ENCODE assay signal across 32 cellular contexts in genomic region chrX:85020216-85020615, GRCh38.
"Had no signal": no experiment of that assay in that cellular context is flagged by ENCODE, and none has a peak within 500 bp of the region (broad histone marks: within the 10 kb centered on the region; RNA-seq: fewer than 3 reads in every experiment).

No MANE protein-coding gene starts in this region.

- H3K4me1 ChIP-seq: adrenal gland, body of pancreas, breast epithelium had no signal

- DNase-seq: activated B cell treated with CpG ODN at 0.5 μM for 24 hours; activated CD4-positive, alpha-beta memory T cell treated with anti-CD3 and anti-CD28 coated beads for 36 hours; activated CD4-positive, alpha-beta T cell treated with anti-CD3 and anti-CD28 coated beads for 4 hours; activated CD4-positive, alpha-beta T cell treated with anti-CD3 and anti-CD28 coated beads, Interleukin-2, amount 10 ng/mL, durations not matched to agents 24 days and 14 days; activated CD4-positive, alpha-beta T cell treated with anti-CD3 and anti-CD28 coated beads, Interleukin-2, amount 50 U/mL, for 1 hour; activated CD4-positive, alpha-beta T cell treated with anti-CD3 and anti-CD28 coated beads, Interleukin-2, amount 50 U/mL, for 4 hours; activated CD4-positive, CD25-positive, alpha-beta regulatory T cell treated with anti-CD3 and anti-CD28 coated beads, Interleukin-2, amount 50 U/mL, for 72 hours; activated CD8-positive, alpha-beta memory T cell treated with anti-CD3 and anti-CD28 coated beads, Interleukin-2, amount 50 U/mL, for 4 hours; activated CD8-positive, alpha-beta T cell treated with anti-CD3 and anti-CD28 coated beads for 36 hours; activated effector memory CD4-positive, alpha-beta T cell treated with anti-CD3 and anti-CD28 coated beads, Interleukin-2, amount 50 U/mL, for 16 hours; activated gamma-delta T cell treated with Interleukin-2 at 50 U/mL for 16 hours; activated naive CD4-positive, alpha-beta T cell; activated naive CD4-positive, alpha-beta T cell treated with anti-CD3 and anti-CD28 coated beads for 36 hours; activated naive CD4-positive, alpha-beta T cell treated with anti-CD3 and anti-CD28 coated beads, Interleukin-2, amount 50 U/mL, for 16 hours; activated naive CD8-positive, alpha-beta T cell treated with anti-CD3 and anti-CD28 coated beads for 36 hours; activated T-cell treated with anti-CD3 and anti-CD28 coated beads for 4 hours; activated T-cell treated with anti-CD3 and anti-CD28 coated beads, Interleukin-2, amount 50 U/mL, for 1 hour; activated T-cell treated with anti-CD3 and anti-CD28 coated beads, Interleukin-2, amount 50 U/mL, for 4 hours; activated T-cell treated with anti-CD3 and anti-CD28 coated beads, Interleukin-2, amount 50 U/mL, for 72 hours; adrenal gland; amniotic stem cell; aorta; body of pancreas; brain microvascular endothelial cell; caudate nucleus; T-cell; T-helper 17 cell had no signal

- H3K27ac ChIP-seq: adrenal gland, body of pancreas, brain microvascular endothelial cell, breast epithelium, cardiac muscle cell, VCaP had no signal

- H3K27me3 ChIP-seq: adrenal gland, body of pancreas, brain microvascular endothelial cell, cardiac muscle cell had no signal

- ATAC-seq: activated CD8-positive, alpha-beta T cell treated with anti-CD3 and anti-CD28 coated beads for 36 hours; activated naive CD4-positive, alpha-beta T cell treated with anti-CD3 and anti-CD28 coated beads, Interleukin-2, amount 50 U/mL, for 72 hours; activated T-cell treated with anti-CD3 and anti-CD28 coated beads, Interleukin-2, amount 50 U/mL, for 4 hours; activated T-cell treated with anti-CD3 and anti-CD28 coated beads, Interleukin-2, amount 50 U/mL, for 72 hours; activated T-helper 17 cell treated with anti-CD3 and anti-CD28 coated beads, Interleukin-2, amount 50 U/mL, for 72 hours; body of pancreas; T-cell; T-helper 17 cell had no signal

- H3K4me3 ChIP-seq: adrenal gland, body of pancreas, breast epithelium, cardiac muscle cell had no signal

- H3K36me3 ChIP-seq: adrenal gland, brain microvascular endothelial cell, breast epithelium, cardiac muscle cell had no signal

- H3K9me3 ChIP-seq: adrenal gland, body of pancreas had no signal
